Comparison of ENCODE assay signal across 23 cellular contexts in genomic region chr17:19244796-19245195, GRCh38. TPM values are rescaled to one million over a fixed set of nuclear protein-coding genes. Genes with fewer than 3 reads are reported as not detected.
DNase-seq lines count a peak whose midpoint lies in the region; ATAC-seq and TF ChIP-seq lines count a peak whose summit lies in the region.
"Had no signal": no experiment of that assay in that cellular context is flagged by ENCODE, and none has a peak within 500 bp of the region (broad histone marks: within the 10 kb centered on the region; RNA-seq: fewer than 3 reads in every experiment).

No MANE protein-coding gene starts in this region.

- H3K4me2 ChIP-seq in OCI-LY7 (ENCODE audit: low read length) (peak overlapping the region; percentile 44), neuronal stem cell (ENCODE audit: insufficient read depth, low read length, poor library complexity, severe bottlenecking) (no peak overlapping the region)

- H3K36me3 Mint-ChIP-seq in natural killer cell: no peaks in the 10 kb centered on the region
- H3K36me3 Mint-ChIP-seq: activated CD8-positive, alpha-beta memory T cell treated with anti-CD3 and anti-CD28 coated beads, Interleukin-2, amount 10 ng/mL, durations not matched to agents 7 days and 5 days had no signal

- peaks cover 8% of the 10 kb centered on the region for H3K79me1 ChIP-seq in neuronal stem cell (ENCODE audit: low read depth, low read length)

- CTCF ChIA-PET in HEK293 (lab: Yijun Ruan, JAX): no interaction called here
- CTCF ChIA-PET in OCI-LY7 (lab: Charles Lee; ENCODE audit: unreplicated experiment): interaction anchor here (0.6 kb wide), 1 partner anchor 26 kb away, joined by 3 read pairs; no protein-coding TSS in a partner anchor

- DNase-seq in NCI-H1436 (lab: John Stamatoyannopoulos, UW) (peak; percentile 44), NCI-H1436 treated with DMSO at 0.1 percent for 48 hours (lab: John Stamatoyannopoulos, UW) (no peak), OCI-LY7 (ENCODE audit: low spot score) (peak; percentile 84), neuronal stem cell (ENCODE audit: low spot score) (no peak), NK-92 (lab: John Stamatoyannopoulos, UW; ENCODE audit: unreplicated experiment) (no peak), natural killer cell (no peak)
- DNase-seq: activated CD8-positive, alpha-beta memory T cell treated with anti-CD3 and anti-CD28 coated beads, Interleukin-2, amount 10 ng/mL, durations not matched to agents 7 days and 5 days; activated naive CD4-positive, alpha-beta T cell treated with Interleukin-2 at 50 U/mL for 16 hours; activated T-cell treated with anti-CD3 and anti-CD28 coated beads, Interleukin-2, amount 50 U/mL, for 48 hours; CD4-positive, alpha-beta T cell; cerebellar nuclear complex; GOT3; hypothalamus; immature natural killer cell; stimulated activated naive CD4-positive, alpha-beta T cell treated with Interleukin-2 at 50 U/mL for 16 hours; SW 1271; T-helper 9 cell had no signal

- H2BK120ac ChIP-seq in neuronal stem cell (ENCODE audit: low read depth, low read length): no peak overlapping the region

- no peak overlapping the region for H3K9ac ChIP-seq in neuronal stem cell (ENCODE audit: low read depth, low read length, poor library complexity)

- no peaks in the 10 kb centered on the region for H3K9me2 ChIP-seq in OCI-LY7 (ENCODE audit: insufficient read depth, low read length)

- BruUV-seq in OCI-LY7 (replicated peaks; lab: Mats Ljungman, UMichigan): no TSS peak

- H3K9me3 ChIP-seq in HEK293 (ENCODE audit: control insufficient read depth, insufficient read depth, low read depth, low read length) (no peaks in the 10 kb centered on the region), OCI-LY7 (ENCODE audit: low read length) (no peaks in the 10 kb centered on the region), neuronal stem cell (replicated peaks in 1 of 2; ENCODE audit: control insufficient read depth in 2 of 2, insufficient read depth in 1 of 2, low read depth in 1 of 2, low read length in 2 of 2) (peaks cover 0 to 5% of the 10 kb centered on the region in 2 donors)

- H3K4me1 Mint-ChIP-seq in natural killer cell: no peaks in the 10 kb centered on the region
- H3K4me1 Mint-ChIP-seq: activated CD8-positive, alpha-beta memory T cell treated with anti-CD3 and anti-CD28 coated beads, Interleukin-2, amount 10 ng/mL, durations not matched to agents 7 days and 5 days had no signal

- H3K27me3 ChIP-seq in neuronal stem cell (ENCODE audit: control insufficient read depth in 3 of 3, insufficient read depth in 3 of 3, low read depth in 1 of 3, low read length in 3 of 3): no peaks in the 10 kb centered on the region

- no peak overlapping the region for H3K4me3 Mint-ChIP-seq in natural killer cell
- H3K4me3 Mint-ChIP-seq: activated CD8-positive, alpha-beta memory T cell treated with anti-CD3 and anti-CD28 coated beads, Interleukin-2, amount 10 ng/mL, durations not matched to agents 7 days and 5 days; brain; CD4-positive, alpha-beta T cell; immature natural killer cell; memory B cell; WTC11 had no signal

- peaks cover 18 to 22% of the 10 kb centered on the region in 2 donors for H3K27me3 Mint-ChIP-seq in natural killer cell (ENCODE audit: low read depth in 2 of 2)
- H3K27me3 Mint-ChIP-seq: memory B cell had no signal

- no peak overlapping the region for H2BK5ac ChIP-seq in neuronal stem cell (ENCODE audit: low read length)

- TF ChIP-seq CTCF in HEK293 (tag by site-specific recombination; IDR thresholded peaks at IDR 0.05) (no peak), OCI-LY7 (conservative IDR thresholded peaks at IDR 0.05; ENCODE audit: low read length) (no peak), natural killer cell (IDR thresholded peaks at IDR 0.05) (no peak)

- H3K36me3 ChIP-seq in HEK293 (ENCODE audit: control insufficient read depth in 2 of 2, insufficient read depth in 1 of 2, low read length in 2 of 2): peaks cover 0 to 7% of the 10 kb centered on the region in 2 experiments; a peak in 2 of 3 replicates
- H3K36me3 ChIP-seq in OCI-LY7 (ENCODE audit: insufficient read depth, low read length): no peaks in the 10 kb centered on the region
- peaks cover 1 to 40% of the 10 kb centered on the region in 2 donors for H3K36me3 ChIP-seq in neuronal stem cell (replicated peaks in 1 of 2; ENCODE audit: control insufficient read depth in 2 of 2, insufficient read depth in 2 of 2, low read length in 2 of 2)

- ATAC-seq in GM21529 (IDR thresholded peaks at IDR 0.05; ENCODE audit: unreplicated experiment): no peak
- ATAC-seq in natural killer cell: no peak
- ATAC-seq: activated CD8-positive, alpha-beta memory T cell treated with anti-CD3 and anti-CD28 coated beads, Interleukin-2, amount 10 ng/mL, durations not matched to agents 7 days and 5 days; Right ventricle myocardium inferior; WTC11 had no signal

- H3K18ac ChIP-seq in neuronal stem cell (ENCODE audit: low read length): peak overlapping the region; percentile 17

- H3K27ac ChIP-seq in HEK293 (ENCODE audit: extremely low read depth, low read depth, low read length): no peak overlapping the region
- H3K27ac ChIP-seq in OCI-LY7 (ENCODE audit: low read depth, low read length, poor library complexity, severe bottlenecking): peak overlapping the region; percentile 49
- no peak overlapping the region for H3K27ac ChIP-seq in neuronal stem cell (replicated peaks; ENCODE audit: low read length)

- H2BK12ac ChIP-seq in neuronal stem cell (ENCODE audit: low read length): no peak overlapping the region

- no peak overlapping the region for H3K14ac ChIP-seq in neuronal stem cell (ENCODE audit: low read length)

- H3K4ac ChIP-seq in neuronal stem cell (ENCODE audit: low read length): no peak overlapping the region

- H4K8ac ChIP-seq in neuronal stem cell (ENCODE audit: low read depth, low read length): no peak overlapping the region

- no peak overlapping the region for H2AFZ ChIP-seq in OCI-LY7 (ENCODE audit: low read length)
- no peak overlapping the region for H2AFZ ChIP-seq in neuronal stem cell (ENCODE audit: low read length)

- no peak overlapping the region for H3K27ac Mint-ChIP-seq in natural killer cell
- H3K27ac Mint-ChIP-seq: activated CD8-positive, alpha-beta memory T cell treated with anti-CD3 and anti-CD28 coated beads, Interleukin-2, amount 10 ng/mL, durations not matched to agents 7 days and 5 days; brain; CD4-positive, alpha-beta T cell; immature natural killer cell; memory B cell; WTC11 had no signal

- peaks cover 4% of the 10 kb centered on the region; the same call in 1 of the 2 replicates for H3K79me2 ChIP-seq in OCI-LY7 (ENCODE audit: insufficient read depth, low read depth, low read length)

- H3K4me3 ChIP-seq in HEK293 (ENCODE audit: low read depth, low read length): no peak overlapping the region
- no peak overlapping the region for H3K4me3 ChIP-seq in OCI-LY7 (ENCODE audit: low read depth, low read length, poor library complexity, severe bottlenecking)
- H3K4me3 ChIP-seq in neuronal stem cell (ENCODE audit: low read length in 2 of 2): no peak overlapping the region

- POLR2A ChIA-PET in HEK293 (lab: Yijun Ruan, JAX) (no interaction called here), OCI-LY7 (lab: Charles Lee) (interaction anchor here (0.7 to 1.3 kb wide), 4 partner anchors 10 to 405 kb away, joined by 3 to 4 read pairs (median 4); partner anchors contain the start of gene MAPK7)

- H4K91ac ChIP-seq in neuronal stem cell (ENCODE audit: low read depth, low read length, poor library complexity): no peak overlapping the region

- H4K20me1 ChIP-seq in OCI-LY7 (ENCODE audit: insufficient read depth, low read length): 0 out of 2 replicates have a peak, but pooled peaks cover 4% of the 10 kb centered on the region

- no CpG with 5 or more reads among the region's 3 CpGs for WGBS in neuronal stem cell (ENCODE audit: extremely low coverage in 2 of 2, insufficient read length in 2 of 2, insufficient replicate concordance in 1 of 2), 2 donors

- H3K4me1 ChIP-seq in HEK293 (ENCODE audit: control insufficient read depth, insufficient read depth, low read length) (peaks cover 21% of the 10 kb centered on the region), OCI-LY7 (ENCODE audit: insufficient read depth, low read length, poor library complexity, severe bottlenecking) (peaks cover 45% of the 10 kb centered on the region), neuronal stem cell (ENCODE audit: control insufficient read depth in 2 of 2, insufficient read depth in 1 of 2, low read depth in 1 of 2, low read length in 2 of 2) (peaks cover 2 to 3% of the 10 kb centered on the region in 2 donors)

- H3K9me3 Mint-ChIP-seq in natural killer cell: no peaks in the 10 kb centered on the region
- H3K9me3 Mint-ChIP-seq: CD4-positive, alpha-beta T cell; immature natural killer cell; memory B cell; WTC11 had no signal

- no peak overlapping the region for H2BK15ac ChIP-seq in neuronal stem cell (ENCODE audit: low read length)

- no peak overlapping the region for H3K23ac ChIP-seq in neuronal stem cell (ENCODE audit: low read depth, low read length, poor library complexity)

- intact Hi-C loops in OCI-LY7 (cut with micrococcal nuclease; ENCODE audit: unreplicated experiment) (loop anchor here (2.0 kb wide), 1 partner anchor 62 kb away; no protein-coding TSS in a partner anchor), natural killer cell (cut with micrococcal nuclease) (no loop called here)

- H2AK5ac ChIP-seq in neuronal stem cell (ENCODE audit: low read depth, low read length): no peak overlapping the region

TF ChIP-seq in HEK293, 187 proteins besides CTCF, POLR2A, EP300 and RAD21 (continues in another document):
- TF ChIP-seq ZNF404 (tag by site-specific recombination; IDR thresholded peaks at IDR 0.05): no peak
- 0 out of 2 replicates have a peak, but pooled peaks have one; percentile 14 for TF ChIP-seq SCRT2 (tag by site-specific recombination; IDR thresholded peaks at IDR 0.05)
- no peak for TF ChIP-seq PRDM1 (tag by site-specific recombination; IDR thresholded peaks at IDR 0.05)
- TF ChIP-seq, protein P1, sequence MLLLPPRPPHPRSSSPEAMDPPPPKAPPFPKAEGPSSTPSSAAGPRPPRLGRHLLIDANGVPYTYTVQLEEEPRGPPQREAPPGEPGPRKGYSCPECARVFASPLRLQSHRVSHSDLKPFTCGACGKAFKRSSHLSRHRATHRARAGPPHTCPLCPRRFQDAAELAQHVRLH (tag by site-specific recombination; IDR thresholded peaks at IDR 0.05): no peak

RNA-seq across cellular contexts. Expression of gene EPN2, which starts 7.6 kb away (rescaled TPM):
- total RNA-seq in OCI-LY7 (2014; rRNA removed; shearing (Covaris generic)): 20.1 and 28.8 TPM in 2 replicates
- 20.4 and 25.0 TPM in 2 replicates for total RNA-seq in OCI-LY7 (2022)
- 34.1 TPM for polyA plus RNA-seq in neuronal stem cell (2013, experiment 1 of 2)
- 36.2 TPM for polyA plus RNA-seq in neuronal stem cell (2013, experiment 2 of 2)
- 10 to 100 TPM in 1 of 3 donors, 1 to 10 TPM in 2; 2.0 to 13.8 (median 4.9) TPM for total RNA-seq in natural killer cell

Comparison
In these comparisons a context has a peak if more than half of its experiments do, and no peak if none do; other contexts are left out.
1. DNase-seq: peak in NCI-H1436 (single experiment) and OCI-LY7 (single experiment); none in NCI-H1436 treated with DMSO at 0.1 percent for 48 hours (single experiment), neuronal stem cell (single experiment), NK-92 (single experiment) and natural killer cell (single experiment).